20 cellular contexts compared by ENCODE assay signal in the genomic region with DNA sequence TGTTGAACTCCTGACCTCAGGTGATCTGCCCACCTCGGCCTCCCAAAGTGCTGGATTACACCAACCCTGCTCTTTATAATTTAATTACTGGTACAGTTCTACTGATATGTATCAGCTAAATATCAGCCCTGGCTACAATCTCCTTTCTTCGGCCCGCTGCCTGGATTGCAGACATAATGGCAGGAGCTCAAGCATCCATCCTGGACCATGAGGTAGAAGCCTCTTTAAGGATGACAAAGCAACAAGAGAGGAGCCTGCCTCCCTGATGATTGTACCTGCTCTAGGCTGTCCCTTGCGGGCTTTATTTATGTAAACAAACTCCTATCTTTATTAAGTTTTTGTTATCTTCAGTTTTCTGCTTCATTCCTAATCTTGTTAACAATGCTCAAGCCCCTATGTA. TPM values are rescaled to one million over a fixed set of nuclear protein-coding genes. Genes with fewer than 3 reads are reported as not detected.
A peak's percentile ranks its signal among the peaks of the same experiment; 100 is the strongest.
DNase-seq lines count a peak whose midpoint lies in the region; ATAC-seq, FAIRE-seq and TF ChIP-seq lines count a peak whose summit lies in the region.
"Had no signal": no experiment of that assay in that cellular context is flagged by ENCODE, and none has a peak within 500 bp of the region (broad histone marks: within the 10 kb centered on the region; RNA-seq: fewer than 3 reads in every experiment).

No MANE protein-coding gene starts in this region.

- peaks cover 31% of the 10 kb centered on the region for H3K4me1 Mint-ChIP-seq in chondrocyte (ENCODE audit: low read depth)

- ATAC-seq in A549, result no peak
- ATAC-seq in RWPE2 (ENCODE audit: low read depth), result no peak
- ATAC-seq in GM21717 (IDR thresholded peaks at IDR 0.05; ENCODE audit: unreplicated experiment), result no peak
- ATAC-seq in GM19328 (IDR thresholded peaks at IDR 0.05; ENCODE audit: unreplicated experiment), result no peak

- H3K4me2 ChIP-seq in A549, result no peak overlapping the region

- no peaks in the 10 kb centered on the region for H3K36me3 ChIP-seq in RWPE2 (ENCODE audit: low read depth)
- H3K36me3 ChIP-seq in spleen, result no peaks in the 10 kb centered on the region
- H3K36me3 ChIP-seq: BLaER1 treated with 17β-estradiol and CSF1 and Interleukin-3, amounts not matched to agents 10 nM and 100 nM had no signal

- H3K27ac ChIP-seq in A549 (peak overlapping the region; percentile 12 to 91; a peak in 5 of 6 replicates), RWPE2 (ENCODE audit: poor library complexity, severe bottlenecking) (no peak overlapping the region), spleen (no peak overlapping the region)

- H3K27ac Mint-ChIP-seq in chondrocyte (ENCODE audit: unreplicated experiment), result no peak overlapping the region
- H3K27ac Mint-ChIP-seq: H9 had no signal

- FAIRE-seq in A549 (lab: Jason Lieb, UNC), result no peak
- FAIRE-seq: D721Med, H1, HTR-8/SVneo had no signal

- no peaks in the 10 kb centered on the region for H3K27me3 Mint-ChIP-seq in chondrocyte (ENCODE audit: low read depth)
- H3K27me3 Mint-ChIP-seq: B cell; CD8-positive, alpha-beta memory T cell had no signal

- TF ChIP-seq RAD21 in A549 (conservative IDR thresholded peaks at IDR 0.05 in 1 of 2, IDR thresholded peaks at IDR 0.05 in 1 of 2), result no peak

- peaks cover 35% of the 10 kb centered on the region for H3K4me1 ChIP-seq in A549
- peaks cover 17% of the 10 kb centered on the region for H3K4me1 ChIP-seq in RWPE2 (ENCODE audit: insufficient read depth, poor library complexity, severe bottlenecking)
- peaks cover 9 to 37% (median 31%) of the 10 kb centered on the region in 6 donors for H3K4me1 ChIP-seq in spleen

- 86% methylated on average over 4 of the region's 4 CpGs for WGBS in A549 (ENCODE audit: missing lambda C conversion rate)
- 92 to 96% (median 94%) methylated on average over 4 of the region's 4 CpGs for WGBS in spleen, 5 donors

- no peak for TF ChIP-seq CTCF in A549 (IDR thresholded peaks at IDR 0.05)
- TF ChIP-seq CTCF in RWPE2 (IDR thresholded peaks at IDR 0.05; ENCODE audit: poor library complexity, severe bottlenecking), result no peak
- TF ChIP-seq CTCF in chondrocyte (IDR thresholded peaks at IDR 0.05), result no peak
- no peak for TF ChIP-seq CTCF in spleen (IDR thresholded peaks at IDR 0.05 in 8 of 11, conservative IDR thresholded peaks at IDR 0.05 in 3 of 11)
- TF ChIP-seq CTCF in GM10248 (IDR thresholded peaks at IDR 0.05; ENCODE audit: control extremely low read depth, extremely low read depth, low read depth, missing control alignments), result no peak

- no peak overlapping the region for H3K4me3 ChIP-seq in A549
- no peak overlapping the region for H3K4me3 ChIP-seq in RWPE2 (ENCODE audit: severe bottlenecking)
- no peak overlapping the region for H3K4me3 ChIP-seq in spleen
- H3K4me3 ChIP-seq: BLaER1 treated with 17β-estradiol and CSF1 and Interleukin-3, amounts not matched to agents 10 nM and 100 nM had no signal

- TF ChIP-seq POLR2A in A549 (IDR thresholded peaks at IDR 0.05; ENCODE audit: low read length) (no peak), spleen (IDR thresholded peaks at IDR 0.05) (no peak)

- H3K4me3 Mint-ChIP-seq in chondrocyte (ENCODE audit: unreplicated experiment), result no peak overlapping the region
- H3K4me3 Mint-ChIP-seq: B cell, H9 had no signal

- POLR2A ChIA-PET in A549 (lab: Yijun Ruan, JAX), result no interaction called here
- POLR2A ChIA-PET in GM10248 (lab: Yijun Ruan, JAX), result no interaction called here

- TF ChIP-seq EP300 in A549 (IDR thresholded peaks at IDR 0.05), result no peak

- no peaks in the 10 kb centered on the region for H3K9me3 Mint-ChIP-seq in chondrocyte (ENCODE audit: low read depth)
- H3K9me3 Mint-ChIP-seq: CD8-positive, alpha-beta memory T cell; H9 had no signal

- H3K27me3 ChIP-seq in RWPE2 (ENCODE audit: insufficient read depth, poor library complexity, severe bottlenecking) (no peaks in the 10 kb centered on the region), spleen (replicated peaks in 1 of 7) (no peaks in the 10 kb centered on the region)
- H3K27me3 ChIP-seq: BLaER1 treated with 17β-estradiol and CSF1 and Interleukin-3, amounts not matched to agents 10 nM and 100 nM had no signal

- H3K36me3 Mint-ChIP-seq in chondrocyte (ENCODE audit: low read depth), result no peaks in the 10 kb centered on the region
- H3K36me3 Mint-ChIP-seq: CD4-positive, CD25-positive, alpha-beta regulatory T cell; CD8-positive, alpha-beta memory T cell had no signal

- no peak for DNase-seq in A549 (ENCODE audit: low read depth in 1 of 2, low spot score in 1 of 2)
- peak; percentile 4 for DNase-seq in RWPE2 (ENCODE audit: low spot score)
- peak; percentile 22 for DNase-seq in chondrocyte (ENCODE audit: low spot score)
- peak; percentile 20 for DNase-seq in spleen
- DNase-seq in GM10248 (ENCODE audit: extremely low spot score), result no peak
- DNase-seq: 8988T; CD4-positive, CD25-positive, alpha-beta regulatory T cell; CD8-positive, alpha-beta memory T cell; COR-L47; DMS79; GDM1; H9; IMR-90 had no signal

- H3K9me3 ChIP-seq in A549, result no peaks in the 10 kb centered on the region
- no peaks in the 10 kb centered on the region for H3K9me3 ChIP-seq in RWPE2 (ENCODE audit: severe bottlenecking)
- no peaks in the 10 kb centered on the region for H3K9me3 ChIP-seq in spleen
- H3K9me3 ChIP-seq: BLaER1 treated with 17β-estradiol and CSF1 and Interleukin-3, amounts not matched to agents 10 nM and 100 nM had no signal

- CTCF ChIA-PET in A549 (lab: Yijun Ruan, JAX), result interaction anchor here (0.7 to 1.4 kb wide), 3 partner anchors 40 to 97 kb away, joined by 3 read pairs; no protein-coding TSS in a partner anchor
- CTCF ChIA-PET in GM10248 (lab: Yijun Ruan, JAX), result interaction anchor here (1.2 kb wide), 1 partner anchor 39 kb away, joined by 3 read pairs; no protein-coding TSS in a partner anchor

- intact Hi-C loops in spleen (cut with DNase I; ENCODE audit: low total_unique reads), result no loop called here

TF ChIP-seq in A549, 52 proteins besides CTCF, POLR2A, EP300 and RAD21:
- TF ChIP-seq KDM1A (IDR thresholded peaks at IDR 0.05; ENCODE audit: low read depth) (no peak), TP53 (CRISPR knock-in tag; IDR thresholded peaks at IDR 0.05) (no peak), POLR2AphosphoS2 (conservative IDR thresholded peaks at IDR 0.05; ENCODE audit: low read length) (no peak), MAFK (IDR thresholded peaks at IDR 0.05; ENCODE audit: partially characterized antibody) (no peak), NFE2L2 (conservative IDR thresholded peaks at IDR 0.05; ENCODE audit: low read length) (no peak), EHMT2 (IDR thresholded peaks at IDR 0.05; ENCODE audit: low read depth) (no peak), HEYL (CRISPR knock-in tag; IDR thresholded peaks at IDR 0.05) (no peak)

RNA-seq across cellular contexts. Expression of a gene that starts 5.6 kb away (rescaled TPM):
- polyA plus RNA-seq in A549 (2011; rRNA removed) (1,519 and 1,660 TPM in 2 replicates), A549 (2017; fragmentation: RNase III; extraction: RNeasy Plus Mini Kit Qiagen cat#74134 plus additional on column Dnase treatment) (600 to 708 TPM (median 690 TPM) in 3 replicates), spleen (100 to 1,000 TPM; 363 to 690 (median 437) TPM)
- polyA plus RNA-seq in A549 (2012; cell fraction: cytosol; rRNA removed), result 805 and 819 TPM in 2 replicates
- 1,219 and 1,507 TPM in 2 replicates for polyA plus RNA-seq in A549 (2012; cell fraction: nucleus; rRNA removed)
- 756 and 891 TPM in 2 replicates for polyA minus RNA-seq in A549 (2011; rRNA and poly(A)+ RNA removed)
- total RNA-seq in chondrocyte (963 to 1,130 TPM (median 970 TPM) in 3 replicates), spleen (1,000 to 10,000 TPM; 1,269 to 1,826 (median 1,507) TPM)

Comparison
In these comparisons a context has a peak if more than half of its experiments do, and no peak if none do; other contexts are left out.
1. DNase-seq: peak in RWPE2 (single experiment), chondrocyte (single experiment) and spleen (single experiment); none in A549 (0 of 2) and GM10248 (single experiment).
2. H3K27ac ChIP-seq: peak in A549 (2 of 2); none in RWPE2 (single experiment) and spleen (0 of 8).